8 cellular contexts compared by ENCODE assay signal in genomic region chr14:36294543-36294942, GRCh38.
"Had no signal": no experiment of that assay in that cellular context is flagged by ENCODE, and none has a peak within 500 bp of the region (broad histone marks: within the 10 kb centered on the region; RNA-seq: fewer than 3 reads in every experiment).

No MANE protein-coding gene starts in this region.

- H3K27ac ChIP-seq: GM23248 had no signal

- H3K9me3 Mint-ChIP-seq: IgD-negative memory B cell had no signal

- DNase-seq: GOT3, H7, KG1 had no signal

- H3K9ac ChIP-seq: GM23248 had no signal

- H2AFZ ChIP-seq: GM23248 had no signal

- ATAC-seq: HCT116 had no signal

- H3K27ac Mint-ChIP-seq: IgD-negative memory B cell had no signal

- H3K4me3 Mint-ChIP-seq: IgD-negative memory B cell had no signal

- H3K9me3 ChIP-seq: HAP-1 had no signal

- H3K4me3 ChIP-seq: GM23248, HAP-1 had no signal

- FAIRE-seq: HTR-8/SVneo had no signal

- H3K27me3 Mint-ChIP-seq: IgD-negative memory B cell had no signal
